14 cellular contexts compared by ENCODE assay signal in genomic region chr2:73172963-73173362, GRCh38. TPM values are rescaled to one million over a fixed set of nuclear protein-coding genes. Genes with fewer than 3 reads are reported as not detected.
DNase-seq lines count a peak whose midpoint lies in the region; ATAC-seq and TF ChIP-seq lines count a peak whose summit lies in the region.
"Had no signal": no experiment of that assay in that cellular context is flagged by ENCODE, and none has a peak within 500 bp of the region (broad histone marks: within the 10 kb centered on the region; RNA-seq: fewer than 3 reads in every experiment).

No MANE protein-coding gene starts in this region.

- no peaks in the 10 kb centered on the region for H3K36me3 ChIP-seq in tibial artery
- H3K36me3 ChIP-seq: prostate gland had no signal

- H3K4me3 Mint-ChIP-seq in activated naive CD8-positive, alpha-beta T cell treated with anti-CD3 and anti-CD28 coated beads for 36 hours = no peak overlapping the region
- H3K4me3 Mint-ChIP-seq: stimulated activated naive CD8-positive, alpha-beta T cell treated with anti-CD3 and anti-CD28 coated beads, Interleukin-15, Interleukin-2, amounts not matched to agents 100 ng/mL and 50 ng/mL, for 24 hours; WTC11 had no signal

- peaks cover 0 to 5% of the 10 kb centered on the region in 2 donors for H3K27me3 ChIP-seq in tibial artery

- no peaks in the 10 kb centered on the region for H3K36me3 Mint-ChIP-seq in activated naive CD8-positive, alpha-beta T cell treated with anti-CD3 and anti-CD28 coated beads for 36 hours
- H3K36me3 Mint-ChIP-seq: WTC11 had no signal

- TF ChIP-seq CTCF in tibial artery (IDR thresholded peaks at IDR 0.05) = no peak

- H3K4me1 ChIP-seq in tibial artery = peaks cover 0 to 25% (median 22%) of the 10 kb centered on the region in 4 donors

- no peak overlapping the region for H3K27ac ChIP-seq in tibial artery
- H3K27ac ChIP-seq: prostate gland had no signal

- peak; percentile 31 for ATAC-seq in GM18907 (IDR thresholded peaks at IDR 0.05; ENCODE audit: unreplicated experiment)
- peak; percentile 44 for ATAC-seq in HG03378 (IDR thresholded peaks at IDR 0.05; ENCODE audit: unreplicated experiment)
- ATAC-seq in left ventricle myocardium superior = no peak
- ATAC-seq: WTC11 had no signal

- DNase-seq in activated naive CD8-positive, alpha-beta T cell treated with anti-CD3 and anti-CD28 coated beads for 36 hours = peak; percentile 64
- peak; percentile 26 for DNase-seq in stimulated activated CD4-positive, alpha-beta T cell treated with anti-CD3 and anti-CD28 coated beads, Interleukin-2, amount 100 ng/mL, for 4 hours (ENCODE audit: low read depth)
- DNase-seq in left ventricle myocardium superior (no peak), ecto neural progenitor cell (ENCODE audit: low spot score) (no peak), tibial artery (no peak), DMS53 (lab: John Stamatoyannopoulos, UW) (no peak)
- DNase-seq: foreskin melanocyte, KG1 had no signal

- H3K4me3 ChIP-seq in tibial artery = no peak overlapping the region
- H3K4me3 ChIP-seq: lung, prostate gland had no signal

- no peaks in the 10 kb centered on the region for H3K9me3 Mint-ChIP-seq in activated naive CD8-positive, alpha-beta T cell treated with anti-CD3 and anti-CD28 coated beads for 36 hours
- H3K9me3 Mint-ChIP-seq: stimulated activated naive CD8-positive, alpha-beta T cell treated with anti-CD3 and anti-CD28 coated beads, Interleukin-15, Interleukin-2, amounts not matched to agents 100 ng/mL and 50 ng/mL, for 24 hours; WTC11 had no signal

- H3K4me1 Mint-ChIP-seq in activated naive CD8-positive, alpha-beta T cell treated with anti-CD3 and anti-CD28 coated beads for 36 hours = peaks cover 15% of the 10 kb centered on the region

- intact Hi-C loops in left ventricle myocardium superior (cut with micrococcal nuclease) (no loop called here), tibial artery (cut with DNase I; ENCODE audit: low total_unique reads) (no loop called here)

- no peaks in the 10 kb centered on the region for H3K9me3 ChIP-seq in tibial artery
- H3K9me3 ChIP-seq: prostate gland had no signal

- H3K27me3 Mint-ChIP-seq in activated naive CD8-positive, alpha-beta T cell treated with anti-CD3 and anti-CD28 coated beads for 36 hours = peaks cover 36% of the 10 kb centered on the region

- H3K27ac Mint-ChIP-seq in activated naive CD8-positive, alpha-beta T cell treated with anti-CD3 and anti-CD28 coated beads for 36 hours = no peak overlapping the region
- H3K27ac Mint-ChIP-seq: stimulated activated naive CD8-positive, alpha-beta T cell treated with anti-CD3 and anti-CD28 coated beads, Interleukin-15, Interleukin-2, amounts not matched to agents 100 ng/mL and 50 ng/mL, for 24 hours; WTC11 had no signal

RNA-seq across cellular contexts. Expression of gene NOTO, which starts 29.4 kb away (rescaled TPM):
- not detected for total RNA-seq in activated naive CD8-positive, alpha-beta T cell treated with anti-CD3 and anti-CD28 coated beads for 36 hours
- not detected for total RNA-seq in left ventricle myocardium superior
- total RNA-seq: lung, prostate gland had no signal

RNA-seq across cellular contexts. Expression of gene SMYD5, which starts 41.1 kb away (rescaled TPM):
- total RNA-seq in activated naive CD8-positive, alpha-beta T cell treated with anti-CD3 and anti-CD28 coated beads for 36 hours = 10 to 100 TPM; 42.4 to 44.1 TPM
- 15.4 TPM for total RNA-seq in left ventricle myocardium superior

Comparison
In these comparisons a context has a peak if more than half of its experiments do, and no peak if none do; other contexts are left out.
1. DNase-seq: peak in activated naive CD8-positive, alpha-beta T cell treated with anti-CD3 and anti-CD28 coated beads for 36 hours (single experiment) and stimulated activated CD4-positive, alpha-beta T cell treated with anti-CD3 and anti-CD28 coated beads, Interleukin-2, amount 100 ng/mL, for 4 hours (single experiment); none in left ventricle myocardium superior (single experiment), ecto neural progenitor cell (single experiment), tibial artery (0 of 2) and DMS53 (single experiment).